Comparison of ENCODE assay signal across 8 cellular contexts in the genomic region with DNA sequence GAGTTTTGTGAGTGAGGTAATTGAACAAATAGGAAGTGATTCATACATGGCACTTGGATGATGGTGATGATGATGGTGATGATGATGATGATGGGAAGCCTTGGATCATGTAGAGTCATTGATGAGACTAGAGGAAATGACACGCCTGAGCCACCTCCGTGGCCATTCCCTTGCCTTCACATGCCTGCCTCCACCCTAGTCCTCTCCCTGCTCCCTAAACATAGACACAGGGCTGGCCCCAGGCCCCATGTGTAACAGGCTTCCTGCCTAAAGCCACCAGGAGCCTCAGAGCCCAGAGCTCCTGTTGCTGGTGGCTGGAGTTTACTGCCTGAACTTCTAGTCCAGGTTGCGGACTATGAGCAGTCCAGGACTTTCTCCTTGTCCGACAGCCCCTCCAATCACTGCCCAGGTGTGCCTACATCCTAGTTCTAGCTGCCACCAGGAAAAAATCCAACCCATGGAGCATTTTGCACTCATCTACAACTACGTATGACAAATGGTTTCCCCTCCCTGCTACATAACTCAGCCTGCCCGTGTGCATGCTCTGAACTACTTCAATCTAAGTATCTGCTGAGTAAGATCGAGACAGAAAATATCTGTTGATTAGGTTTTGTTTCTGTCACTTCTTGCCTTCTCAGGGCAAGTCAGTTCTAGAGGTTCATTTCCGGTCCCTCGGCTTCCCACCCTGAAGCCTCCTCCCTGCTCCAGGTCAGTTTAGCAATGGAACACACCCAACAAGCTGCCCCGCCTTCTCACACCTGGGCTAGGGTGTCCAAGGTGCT. TPM values are rescaled to one million over a fixed set of nuclear protein-coding genes. Genes with fewer than 3 reads are reported as not detected.
DNase-seq lines count a peak whose midpoint lies in the region; ATAC-seq and FAIRE-seq lines count a peak whose summit lies in the region.

No MANE protein-coding gene starts in this region.

- peak overlapping the region; percentile 62 for H3K27ac ChIP-seq in CD4-positive, CD25-positive, alpha-beta regulatory T cell (ENCODE audit: insufficient read depth, low read length, poor library complexity, severe bottlenecking)

- H3K4me3 Mint-ChIP-seq in CD4-positive, CD25-positive, alpha-beta regulatory T cell, result peak overlapping the region; percentile 54 to 79 (median 74)
- peak overlapping the region; percentile 11 for H3K4me3 Mint-ChIP-seq in activated naive CD4-positive, alpha-beta T cell treated with anti-CD3 and anti-CD28 coated beads, Interleukin-2, amount 50 U/mL, for 24 hours

- ATAC-seq in CD4-positive, CD25-positive, alpha-beta regulatory T cell (ENCODE audit: low read depth in 2 of 2), result peak; percentile 48 to 64
- ATAC-seq in HG03108 (IDR thresholded peaks at IDR 0.05; ENCODE audit: unreplicated experiment), result peak; percentile 55
- no peak for ATAC-seq in left cardiac atrium
- ATAC-seq in Right ventricle myocardium inferior, result no peak

- H3K4me3 ChIP-seq in CD4-positive, CD25-positive, alpha-beta regulatory T cell (ENCODE audit: low read depth, low read length), result peak overlapping the region; percentile 37

- H3K4me1 ChIP-seq in CD4-positive, CD25-positive, alpha-beta regulatory T cell (ENCODE audit: control insufficient read depth, insufficient read depth, low read length, poor library complexity, severe bottlenecking), result peaks cover 64% of the 10 kb centered on the region

- no peaks in the 10 kb centered on the region for H3K36me3 ChIP-seq in CD4-positive, CD25-positive, alpha-beta regulatory T cell (ENCODE audit: control insufficient read depth, insufficient read depth, low read length)

- no peaks in the 10 kb centered on the region for H3K27me3 ChIP-seq in CD4-positive, CD25-positive, alpha-beta regulatory T cell (ENCODE audit: control insufficient read depth, insufficient read depth, low read length)

- H3K9me3 Mint-ChIP-seq in CD4-positive, CD25-positive, alpha-beta regulatory T cell, result peaks cover 0 to 3% (median 0%) of the 10 kb centered on the region in 7 donors
- H3K9me3 Mint-ChIP-seq in activated naive CD4-positive, alpha-beta T cell treated with anti-CD3 and anti-CD28 coated beads, Interleukin-2, amount 50 U/mL, for 24 hours, result no peaks in the 10 kb centered on the region

- no peaks in the 10 kb centered on the region for H3K9me3 ChIP-seq in CD4-positive, CD25-positive, alpha-beta regulatory T cell (ENCODE audit: control insufficient read depth in 2 of 2, low read length in 2 of 2)

- no peaks in the 10 kb centered on the region for H3K27me3 Mint-ChIP-seq in CD4-positive, CD25-positive, alpha-beta regulatory T cell
- no peaks in the 10 kb centered on the region for H3K27me3 Mint-ChIP-seq in activated naive CD4-positive, alpha-beta T cell treated with anti-CD3 and anti-CD28 coated beads, Interleukin-2, amount 50 U/mL, for 24 hours

- no peaks in the 10 kb centered on the region for H3K36me3 Mint-ChIP-seq in CD4-positive, CD25-positive, alpha-beta regulatory T cell
- no peaks in the 10 kb centered on the region for H3K36me3 Mint-ChIP-seq in activated naive CD4-positive, alpha-beta T cell treated with anti-CD3 and anti-CD28 coated beads, Interleukin-2, amount 50 U/mL, for 24 hours

- intact Hi-C loops in left cardiac atrium (cut with DNase I) (no loop called here), Right ventricle myocardium inferior (cut with DNase I) (no loop called here)

- peak; percentile 64 for FAIRE-seq in GM19239 (lab: Jason Lieb, UNC)

- peak overlapping the region; percentile 88 to 98 (median 93) for H3K27ac Mint-ChIP-seq in CD4-positive, CD25-positive, alpha-beta regulatory T cell
- peak overlapping the region; percentile 70 for H3K27ac Mint-ChIP-seq in activated naive CD4-positive, alpha-beta T cell treated with anti-CD3 and anti-CD28 coated beads, Interleukin-2, amount 50 U/mL, for 24 hours

- peak in 2 of 3 donors; percentile 32 to 91 for DNase-seq in CD4-positive, CD25-positive, alpha-beta regulatory T cell
- DNase-seq in GM19239 (ENCODE audit: insufficient read length, low spot score), result peak; percentile 54
- no peak for DNase-seq in NCI-H748 (lab: John Stamatoyannopoulos, UW; ENCODE audit: unreplicated experiment)
- DNase-seq in left cardiac atrium, result no peak
- DNase-seq in NOMO-1 treated with DMSO at 0.1 percent for 48 hours (lab: John Stamatoyannopoulos, UW; ENCODE audit: unreplicated experiment), result no peak
- no peak for DNase-seq in Right ventricle myocardium inferior (ENCODE audit: missing footprints)

- H3K4me1 Mint-ChIP-seq in CD4-positive, CD25-positive, alpha-beta regulatory T cell, result peaks cover 19 to 74% (median 55%) of the 10 kb centered on the region in 4 donors
- peaks cover 59% of the 10 kb centered on the region for H3K4me1 Mint-ChIP-seq in activated naive CD4-positive, alpha-beta T cell treated with anti-CD3 and anti-CD28 coated beads, Interleukin-2, amount 50 U/mL, for 24 hours

RNA-seq across cellular contexts. Expression of a gene that starts 35.5 kb away (rescaled TPM):
- total RNA-seq in CD4-positive, CD25-positive, alpha-beta regulatory T cell, result 52.0 TPM
- 1 to 10 TPM; 3.2 to 4.9 (median 4.0) TPM for polyA plus RNA-seq in CD4-positive, CD25-positive, alpha-beta regulatory T cell
- total RNA-seq in left cardiac atrium (10 to 100 TPM in 1 of 2 donors, 1 to 10 TPM in 1; 9.0 to 12.7 TPM), Right ventricle myocardium inferior (8.1 TPM)

Comparison
In these comparisons a context has a peak if more than half of its experiments do, and no peak if none do; other contexts are left out.
1. ATAC-seq: peak in CD4-positive, CD25-positive, alpha-beta regulatory T cell (2 of 2) and HG03108 (single experiment); none in left cardiac atrium (0 of 2) and Right ventricle myocardium inferior (single experiment).
2. DNase-seq: peak in CD4-positive, CD25-positive, alpha-beta regulatory T cell (2 of 3) and GM19239 (single experiment); none in NCI-H748 (single experiment), left cardiac atrium (single experiment), NOMO-1 treated with DMSO at 0.1 percent for 48 hours (single experiment) and Right ventricle myocardium inferior (single experiment).